8 cellular contexts compared by ENCODE assay signal in genomic region chr16:17556276-17557052, GRCh38.
A peak's percentile ranks its signal among the peaks of the same experiment; 100 is the strongest.
DNase-seq lines count a peak whose midpoint lies in the region; ATAC-seq and TF ChIP-seq lines count a peak whose summit lies in the region.

No MANE protein-coding gene starts in this region.

- H3K36me3 Mint-ChIP-seq in mesothelial cell of epicardium: no peaks in the 10 kb centered on the region

- no peaks in the 10 kb centered on the region for H3K27me3 Mint-ChIP-seq in mesothelial cell of epicardium (ENCODE audit: low read depth)

- no peak overlapping the region for H3K4me3 Mint-ChIP-seq in mesothelial cell of epicardium

- H3K27ac Mint-ChIP-seq in mesothelial cell of epicardium: no peak overlapping the region

- no peaks in the 10 kb centered on the region for H3K9me3 Mint-ChIP-seq in mesothelial cell of epicardium

- DNase-seq in SHP77 (lab: John Stamatoyannopoulos, UW) (peak; percentile 7 to 11), SHP77 treated with DMSO at 0.1 percent for 48 hours (lab: John Stamatoyannopoulos, UW) (no peak), amniotic epithelial cell (ENCODE audit: low read depth) (peak; percentile 2), mesothelial cell of epicardium (ENCODE audit: low spot score in 2 of 2, unreplicated experiment in 2 of 2) (no peak), mucosa of gallbladder (ENCODE audit: low spot score) (no peak)

- peak; percentile 48 for TF ChIP-seq CTCF in LNCAP (IDR thresholded peaks at IDR 0.05)
- TF ChIP-seq CTCF in mesothelial cell of epicardium (IDR thresholded peaks at IDR 0.05; ENCODE audit: unreplicated experiment): peak; percentile 77

- H3K4me1 Mint-ChIP-seq in mesothelial cell of epicardium: peaks cover 21% of the 10 kb centered on the region

- ATAC-seq in activated CD4-positive, CD25-positive, alpha-beta regulatory T cell treated with anti-CD3 and anti-CD28 coated beads, Interleukin-2, amount 50 U/mL, for 24 hours: no peak
- no peak for ATAC-seq in HG02588 (IDR thresholded peaks at IDR 0.05; ENCODE audit: unreplicated experiment)

Comparison
In these comparisons a context has a peak if more than half of its experiments do, and no peak if none do; other contexts are left out.
1. DNase-seq: peak in SHP77 (2 of 2) and amniotic epithelial cell (single experiment); none in SHP77 treated with DMSO at 0.1 percent for 48 hours (single experiment), mesothelial cell of epicardium (0 of 2) and mucosa of gallbladder (single experiment).